8 cellular contexts compared by ENCODE assay signal in genomic region chr9:33081128-33081851, GRCh38. TPM values are rescaled to one million over a fixed set of nuclear protein-coding genes. Genes with fewer than 3 reads are reported as not detected.
DNase-seq lines count a peak whose midpoint lies in the region; ATAC-seq and TF ChIP-seq lines count a peak whose summit lies in the region.

No MANE protein-coding gene starts in this region.

- peak; percentile 84 for TF ChIP-seq CTCF in KMS-11 (conservative IDR thresholded peaks at IDR 0.05; ENCODE audit: low read depth, low read length)
- peak; percentile 85 for TF ChIP-seq CTCF in Panc1 (IDR thresholded peaks at IDR 0.05)
- TF ChIP-seq CTCF in nephron progenitor cell (IDR thresholded peaks at IDR 0.05) = peak; percentile 62
- TF ChIP-seq CTCF in suprapubic skin (IDR thresholded peaks at IDR 0.05) = peak; percentile 65 to 75

- no peaks in the 10 kb centered on the region for H3K9me3 Mint-ChIP-seq in activated T-helper 1 cell treated with anti-CD3 and anti-CD28 coated beads, Interleukin-12 subunit alpha, Interleukin-12 subunit beta, Interleukin-2, Interleukin-4 antibody, amounts not matched to agents 30 ng/mL and 10 ng/mL and 1 ng/mL, durations not matched to agents 14 hours and 24 hours and 36 hours
- H3K9me3 Mint-ChIP-seq in nephron progenitor cell = peaks cover 21% of the 10 kb centered on the region

- intact Hi-C loops in Panc1 (cut with micrococcal nuclease; ENCODE audit: unreplicated experiment) = loop anchor here (1.0 to 5.0 kb wide), 2 partner anchors 91 to 144 kb away; no protein-coding TSS in a partner anchor
- intact Hi-C loops in activated T-helper 1 cell treated with anti-CD3 and anti-CD28 coated beads, Interleukin-12 subunit alpha, Interleukin-12 subunit beta, Interleukin-2, Interleukin-4 antibody, amounts not matched to agents 30 ng/mL and 10 ng/mL and 1 ng/mL, durations not matched to agents 14 hours and 24 hours and 36 hours (cut with micrococcal nuclease) = loop anchor here (1.0 to 5.0 kb wide), 6 partner anchors 49 to 736 kb away; partner anchors contain the start of genes B4GALT1, BAG1 and UBE2R2

- no peak overlapping the region for H3K27ac Mint-ChIP-seq in activated T-helper 1 cell treated with anti-CD3 and anti-CD28 coated beads, Interleukin-12 subunit alpha, Interleukin-12 subunit beta, Interleukin-2, Interleukin-4 antibody, amounts not matched to agents 30 ng/mL and 10 ng/mL and 1 ng/mL, durations not matched to agents 14 hours and 24 hours and 36 hours
- no peak overlapping the region for H3K27ac Mint-ChIP-seq in nephron progenitor cell

- H3K4me1 ChIP-seq in BLaER1 treated with 17β-estradiol and CSF1 and Interleukin-3, amounts not matched to agents 10 nM and 100 nM = peaks cover 39 to 57% (median 49%) of the 10 kb centered on the region in 10 experiments
- H3K4me1 ChIP-seq in KMS-11 (ENCODE audit: low read depth, poor library complexity, severe bottlenecking) (peaks cover 14% of the 10 kb centered on the region), Panc1 (ENCODE audit: control insufficient read depth, insufficient read depth, low read length) (peaks cover 10% of the 10 kb centered on the region; the same call in 1 of the 2 replicates), suprapubic skin (peaks cover 33% of the 10 kb centered on the region)

- ATAC-seq in GM19351 (IDR thresholded peaks at IDR 0.05; ENCODE audit: unreplicated experiment) (peak; percentile 45), Panc1 (peak; percentile 68)

- no peak for TF ChIP-seq EP300 in suprapubic skin (IDR thresholded peaks at IDR 0.05)

- DNase-seq in Panc1 (ENCODE audit: low read depth, low spot score) (peak; percentile 53), fibroblast of peridontal ligament (ENCODE audit: extremely low read depth) (peak; percentile 96), nephron progenitor cell (peak; percentile 49), suprapubic skin (ENCODE audit: low spot score in 2 of 2) (peak in 1 of 2 donors; percentile 86)
- DNase-seq in activated T-helper 1 cell treated with anti-CD3 and anti-CD28 coated beads, Interleukin-12 subunit alpha, Interleukin-12 subunit beta, Interleukin-2, Interleukin-4 antibody, amounts not matched to agents 30 ng/mL and 10 ng/mL and 1 ng/mL, durations not matched to agents 14 hours and 24 hours and 36 hours (ENCODE audit: low spot score) = peak; percentile 67

- peak overlapping the region; percentile 63 to 97 (median 72) for H3K4me2 ChIP-seq in BLaER1 treated with 17β-estradiol and CSF1 and Interleukin-3, amounts not matched to agents 10 nM and 100 nM
- H3K4me2 ChIP-seq in KMS-11 = peak overlapping the region; percentile 55

- H2AFZ ChIP-seq in KMS-11 (ENCODE audit: low read depth) = peak overlapping the region; percentile 72

- H3K27me3 Mint-ChIP-seq in activated T-helper 1 cell treated with anti-CD3 and anti-CD28 coated beads, Interleukin-12 subunit alpha, Interleukin-12 subunit beta, Interleukin-2, Interleukin-4 antibody, amounts not matched to agents 30 ng/mL and 10 ng/mL and 1 ng/mL, durations not matched to agents 14 hours and 24 hours and 36 hours (ENCODE audit: insufficient read depth) = peaks cover 4% of the 10 kb centered on the region
- H3K27me3 Mint-ChIP-seq in nephron progenitor cell (ENCODE audit: low read depth, poor library complexity) = no peaks in the 10 kb centered on the region

- peaks cover 48% of the 10 kb centered on the region for H3K4me1 Mint-ChIP-seq in activated T-helper 1 cell treated with anti-CD3 and anti-CD28 coated beads, Interleukin-12 subunit alpha, Interleukin-12 subunit beta, Interleukin-2, Interleukin-4 antibody, amounts not matched to agents 30 ng/mL and 10 ng/mL and 1 ng/mL, durations not matched to agents 14 hours and 24 hours and 36 hours (ENCODE audit: low read depth)
- peaks cover 10% of the 10 kb centered on the region for H3K4me1 Mint-ChIP-seq in nephron progenitor cell

- no TSS peak for BruUV-seq in Panc1 (replicated peaks; lab: Mats Ljungman, UMichigan)

- peaks cover 1% of the 10 kb centered on the region; the same call in 1 of the 2 replicates for H3K79me2 ChIP-seq in KMS-11 (ENCODE audit: insufficient read depth, low read depth)

- WGBS in suprapubic skin = 10% methylated on average over 9 of the region's 9 CpGs

- H3K9me3 ChIP-seq in BLaER1 treated with 17β-estradiol and CSF1 and Interleukin-3, amounts not matched to agents 10 nM and 100 nM (replicated peaks in 1 of 11) = no peaks in the 10 kb centered on the region
- H3K9me3 ChIP-seq in Panc1 (ENCODE audit: control insufficient read depth, insufficient read depth, low read depth, low read length) = no peaks in the 10 kb centered on the region
- no peaks in the 10 kb centered on the region for H3K9me3 ChIP-seq in suprapubic skin

- H3K36me3 Mint-ChIP-seq in activated T-helper 1 cell treated with anti-CD3 and anti-CD28 coated beads, Interleukin-12 subunit alpha, Interleukin-12 subunit beta, Interleukin-2, Interleukin-4 antibody, amounts not matched to agents 30 ng/mL and 10 ng/mL and 1 ng/mL, durations not matched to agents 14 hours and 24 hours and 36 hours (ENCODE audit: low read depth) = peaks cover 6% of the 10 kb centered on the region
- no peaks in the 10 kb centered on the region for H3K36me3 Mint-ChIP-seq in nephron progenitor cell (ENCODE audit: low read depth)

- H4K20me1 ChIP-seq in BLaER1 treated with 17β-estradiol and CSF1 and Interleukin-3, amounts not matched to agents 10 nM and 100 nM = peaks cover 0 to under 1% (median 0%) of the 10 kb centered on the region in 11 experiments; a peak in 1 of 22 replicates
- no peaks in the 10 kb centered on the region for H4K20me1 ChIP-seq in KMS-11 (ENCODE audit: insufficient read depth)

- H3K27ac ChIP-seq in BLaER1 treated with 17β-estradiol and CSF1 and Interleukin-3, amounts not matched to agents 10 nM and 100 nM = peak overlapping the region in 9 of 11 experiments; percentile 10 to 90 (median 69); a peak in 14 of 22 replicates
- H3K27ac ChIP-seq in KMS-11 = no peak overlapping the region
- peak overlapping the region; percentile 36; the same call in 1 of the 2 replicates for H3K27ac ChIP-seq in Panc1 (ENCODE audit: low read length)
- H3K27ac ChIP-seq in suprapubic skin = peak overlapping the region; percentile 75

- H3K4me3 ChIP-seq in BLaER1 treated with 17β-estradiol and CSF1 and Interleukin-3, amounts not matched to agents 10 nM and 100 nM = peak overlapping the region in 4 of 10 experiments; percentile 24 to 54 (median 33); a peak in 5 of 20 replicates
- H3K4me3 ChIP-seq in KMS-11 (IDR thresholded peaks at IDR 0.05; ENCODE audit: insufficient read depth, low read depth, low read length) = no peak overlapping the region
- H3K4me3 ChIP-seq in Panc1 (ENCODE audit: low read depth in 2 of 2, low read length in 2 of 2) = peak overlapping the region; percentile 16 to 36; a peak in 2 of 4 replicates
- H3K4me3 ChIP-seq in suprapubic skin = peak overlapping the region; percentile 28

- in situ Hi-C loops in Panc1 (cut with HindIII; ENCODE audit: low pct_unique_long_range_greater_than_20kb, low sequenced_read_pairs) = no loop called here

- no peaks in the 10 kb centered on the region for H3K36me3 ChIP-seq in BLaER1 treated with 17β-estradiol and CSF1 and Interleukin-3, amounts not matched to agents 10 nM and 100 nM
- H3K36me3 ChIP-seq in KMS-11 (ENCODE audit: insufficient read depth) = no peaks in the 10 kb centered on the region
- no peaks in the 10 kb centered on the region for H3K36me3 ChIP-seq in Panc1 (ENCODE audit: control insufficient read depth, insufficient read depth, low read length)
- H3K36me3 ChIP-seq in suprapubic skin = no peaks in the 10 kb centered on the region

- CTCF ChIA-PET in Panc1 (lab: Charles Lee) = no interaction called here

- TF ChIP-seq POLR2A in suprapubic skin (IDR thresholded peaks at IDR 0.05) = no peak

- no peaks in the 10 kb centered on the region for H3K27me3 ChIP-seq in BLaER1 treated with 17β-estradiol and CSF1 and Interleukin-3, amounts not matched to agents 10 nM and 100 nM
- H3K27me3 ChIP-seq in KMS-11 (ENCODE audit: insufficient read depth, low read depth) (no peaks in the 10 kb centered on the region), Panc1 (ENCODE audit: control insufficient read depth, insufficient read depth, low read length) (no peaks in the 10 kb centered on the region), suprapubic skin (no peaks in the 10 kb centered on the region)

- POLR2A ChIA-PET in Panc1 (lab: Charles Lee) = no interaction called here

- peak overlapping the region; percentile 19 to 73 (median 61); a peak in 17 of 22 replicates for H3K9ac ChIP-seq in BLaER1 treated with 17β-estradiol and CSF1 and Interleukin-3, amounts not matched to agents 10 nM and 100 nM
- peak overlapping the region; percentile 7; the same call in 1 of the 2 replicates for H3K9ac ChIP-seq in KMS-11

- no peak overlapping the region for H3K4me3 Mint-ChIP-seq in activated T-helper 1 cell treated with anti-CD3 and anti-CD28 coated beads, Interleukin-12 subunit alpha, Interleukin-12 subunit beta, Interleukin-2, Interleukin-4 antibody, amounts not matched to agents 30 ng/mL and 10 ng/mL and 1 ng/mL, durations not matched to agents 14 hours and 24 hours and 36 hours
- H3K4me3 Mint-ChIP-seq in nephron progenitor cell = no peak overlapping the region

RNA-seq across cellular contexts. Expression of gene SMU1, which starts 4.8 kb away (rescaled TPM):
- total RNA-seq in Panc1 (2021; ENCODE audit: unreplicated experiment) (30.3 TPM), suprapubic skin (10 to 100 TPM; 14.3 to 18.5 (median 16.7) TPM)
- polyA plus RNA-seq in Panc1 (2012; ENCODE audit: insufficient read length) = 14.1 TPM
- 28.8 TPM in 2 replicates for total RNA-seq in activated T-helper 1 cell treated with anti-CD3 and anti-CD28 coated beads, Interleukin-12 subunit alpha, Interleukin-12 subunit beta, Interleukin-2, Interleukin-4 antibody, amounts not matched to agents 30 ng/mL and 10 ng/mL and 1 ng/mL, durations not matched to agents 14 hours and 24 hours and 36 hours

RNA-seq across cellular contexts. Expression of gene DNAJA1, which starts 56.2 kb away (rescaled TPM):
- total RNA-seq in Panc1 (2021; ENCODE audit: unreplicated experiment) (246 TPM), suprapubic skin (10 to 100 TPM; 41.4 to 73.0 (median 58.5) TPM)
- polyA plus RNA-seq in Panc1 (2012; ENCODE audit: insufficient read length) = 259 TPM
- total RNA-seq in activated T-helper 1 cell treated with anti-CD3 and anti-CD28 coated beads, Interleukin-12 subunit alpha, Interleukin-12 subunit beta, Interleukin-2, Interleukin-4 antibody, amounts not matched to agents 30 ng/mL and 10 ng/mL and 1 ng/mL, durations not matched to agents 14 hours and 24 hours and 36 hours = 296 and 312 TPM in 2 replicates
